ENCODE assay signal across 21 cellular contexts in the genomic region with DNA sequence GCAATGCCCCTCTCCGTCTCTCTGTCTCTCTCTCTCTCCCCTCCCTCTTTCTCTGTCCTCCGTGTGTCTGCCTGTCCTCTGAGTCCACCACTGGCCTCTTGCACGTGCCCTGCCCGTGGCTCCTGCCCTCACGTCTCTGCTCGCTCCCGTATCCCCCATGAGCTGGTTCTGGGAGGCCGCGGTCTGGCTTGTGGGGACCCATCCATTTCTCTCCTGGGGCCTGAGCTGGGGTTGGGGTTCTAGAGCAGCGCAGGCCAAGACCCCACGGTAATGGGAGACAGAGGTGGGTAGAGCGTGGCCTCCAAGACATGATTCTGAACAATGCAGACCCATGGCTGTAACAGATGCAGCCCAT. TPM values are rescaled to one million over a fixed set of nuclear protein-coding genes. Genes with fewer than 3 reads are reported as not detected.
"Had no signal": no experiment of that assay in that cellular context is flagged by ENCODE, and none has a peak within 500 bp of the region (broad histone marks: within the 10 kb centered on the region; RNA-seq: fewer than 3 reads in every experiment).

No MANE protein-coding gene starts in this region.

- H3K27ac Mint-ChIP-seq: activated CD8-positive, alpha-beta T cell treated with anti-CD3 and anti-CD28 coated beads for 36 hours; activated naive CD8-positive, alpha-beta T cell; activated T-cell treated with anti-CD3 and anti-CD28 coated beads, Interleukin-2, amount 50 U/mL, for 72 hours; activated T-helper 2 cell treated with anti-CD3 and anti-CD28 coated beads, Interferon-gamma antibody, Interleukin-2, Interleukin-4, amounts not matched to agents 10 μg/mL and 5 μg/mL and 100 μg/mL, durations not matched to agents 14 hours and 24 hours and 36 hours; T-helper 1 cell treated with Interleukin-12 subunit alpha and Interleukin-12 subunit beta and Interleukin-4 antibody, amounts not matched to agents 30 μg/mL and 1 μg/mL, for 36 hours had no signal

- H3K36me3 Mint-ChIP-seq: activated naive CD8-positive, alpha-beta T cell; brain had no signal

- ATAC-seq: activated CD4-positive, CD25-positive, alpha-beta regulatory T cell treated with anti-CD3 and anti-CD28 coated beads, Interleukin-2, amount 50 U/mL, for 24 hours; PC-3 had no signal

- H3K4me3 Mint-ChIP-seq: activated CD8-positive, alpha-beta T cell treated with anti-CD3 and anti-CD28 coated beads for 36 hours; activated naive CD8-positive, alpha-beta T cell; activated T-cell treated with anti-CD3 and anti-CD28 coated beads, Interleukin-2, amount 50 U/mL, for 72 hours; brain; T-helper 1 cell treated with Interleukin-12 subunit alpha and Interleukin-12 subunit beta and Interleukin-4 antibody, amounts not matched to agents 30 μg/mL and 1 μg/mL, for 36 hours had no signal

- DNase-seq: activated CD4-positive, alpha-beta T cell treated with anti-CD3 and anti-CD28 coated beads for 4 hours; activated CD8-positive, alpha-beta memory T cell treated with anti-CD3 and anti-CD28 coated beads, Interleukin-2, amount 50 U/mL, for 4 hours; activated naive CD4-positive, alpha-beta T cell; activated T-cell treated with anti-CD3 and anti-CD28 coated beads, Interleukin-2, amount 50 U/mL, for 72 hours; amygdala; Karpas-422; MM.1S; NCI-H1105; NCI-H1436; NCI-H187; NCI-H2081; NCI-H446; NCI-H524; PC-3; SHP77 treated with DMSO at 0.1 percent for 48 hours had no signal

RNA-seq across cellular contexts. Expression of a gene that starts 45.3 kb away (rescaled TPM):
- total RNA-seq: PC-3 had no signal
